In genomic region chr16:68985855-68986254, GRCh38 we compare ENCODE assay signal across 19 cellular contexts.
A peak's percentile ranks its signal among the peaks of the same experiment; 100 is the strongest.
DNase-seq lines count a peak whose midpoint lies in the region; ATAC-seq, FAIRE-seq and TF ChIP-seq lines count a peak whose summit lies in the region.
"Had no signal": no experiment of that assay in that cellular context is flagged by ENCODE, and none has a peak within 500 bp of the region (broad histone marks: within the 10 kb centered on the region; RNA-seq: fewer than 3 reads in every experiment).

No MANE protein-coding gene starts in this region.

- no peak for FAIRE-seq in astrocyte (lab: Jason Lieb, UNC)
- FAIRE-seq: GM18507 had no signal

- WGBS in GM23248 (ENCODE audit: low coverage in 1 of 2, low lambda C conversion rate in 2 of 2, missing lambda C conversion rate in 2 of 2), 2 experiments: 68 to 79% methylated on average over 2 of the region's 2 CpGs
- WGBS in smooth muscle cell (ENCODE audit: low lambda C conversion rate): 71% methylated on average over 2 of the region's 2 CpGs

- H3K4me1 ChIP-seq in GM23248 (ENCODE audit: insufficient read depth) (peaks cover 8% of the 10 kb centered on the region; the same call in 1 of the 2 replicates), astrocyte (ENCODE audit: insufficient read depth, low read length) (peaks cover 6% of the 10 kb centered on the region), smooth muscle cell (ENCODE audit: low read depth) (peaks cover 4% of the 10 kb centered on the region)
- H3K4me1 ChIP-seq in CD4-positive, alpha-beta memory T cell (ENCODE audit: insufficient read depth, low read length): no peaks in the 10 kb centered on the region
- H3K4me1 ChIP-seq: psoas muscle, upper lobe of left lung had no signal

- intact Hi-C loops in CD4-positive, alpha-beta memory T cell (cut with micrococcal nuclease): no loop called here

- H3K4me3 Mint-ChIP-seq in astrocyte (ENCODE audit: unreplicated experiment): peak overlapping the region; percentile 27
- H3K4me3 Mint-ChIP-seq in CD4-positive, alpha-beta memory T cell: no peak overlapping the region
- H3K4me3 Mint-ChIP-seq: effector memory CD8-positive, alpha-beta T cell; naive B cell had no signal

- no peaks in the 10 kb centered on the region for H3K79me2 ChIP-seq in GM23248 (ENCODE audit: insufficient read depth)
- H3K79me2 ChIP-seq in astrocyte (ENCODE audit: insufficient read depth, low read length): no peaks in the 10 kb centered on the region
- no peaks in the 10 kb centered on the region for H3K79me2 ChIP-seq in smooth muscle cell (ENCODE audit: low read depth)

- DNase-seq in GM23248 (peak; percentile 65), astrocyte (ENCODE audit: low read depth) (peak; percentile 83), fibroblast of peridontal ligament (ENCODE audit: extremely low read depth) (peak; percentile 80), smooth muscle cell (lab: John Stamatoyannopoulos, UW; ENCODE audit: unreplicated experiment) (no peak), NCI-H524 (lab: John Stamatoyannopoulos, UW) (no peak), hypothalamus (lab: John Stamatoyannopoulos, UW) (no peak)
- no peak for DNase-seq in CD4-positive, alpha-beta memory T cell
- DNase-seq: activated gamma-delta T cell; effector memory CD8-positive, alpha-beta T cell; KBM-7; left ventricle myocardium inferior; naive B cell; NCI-H345; psoas muscle; SW 1271; WERI-Rb-1 had no signal

- H4K20me1 ChIP-seq in GM23248 (ENCODE audit: insufficient read depth): no peaks in the 10 kb centered on the region
- H4K20me1 ChIP-seq in astrocyte (ENCODE audit: insufficient read depth, low read length): no peaks in the 10 kb centered on the region
- no peaks in the 10 kb centered on the region for H4K20me1 ChIP-seq in smooth muscle cell (ENCODE audit: low read depth)

- in situ Hi-C loops in GM23248 (cut with MboI): no loop called here

- H3K27me3 Mint-ChIP-seq in astrocyte (ENCODE audit: low read depth, unreplicated experiment): no peaks in the 10 kb centered on the region
- no peaks in the 10 kb centered on the region for H3K27me3 Mint-ChIP-seq in CD4-positive, alpha-beta memory T cell
- H3K27me3 Mint-ChIP-seq: effector memory CD8-positive, alpha-beta T cell; naive B cell had no signal

- H3K27ac ChIP-seq in GM23248 (peak overlapping the region; percentile 38; the same call in 1 of the 2 replicates), astrocyte (ENCODE audit: low read depth, low read length) (peak overlapping the region; percentile 23), smooth muscle cell (ENCODE audit: low read depth) (peak overlapping the region; percentile 85)
- H3K27ac ChIP-seq in CD4-positive, alpha-beta memory T cell (ENCODE audit: low read depth, low read length): no peak overlapping the region
- H3K27ac ChIP-seq: left ventricle myocardium inferior, psoas muscle, upper lobe of left lung, WERI-Rb-1 had no signal

- H3K27me3 ChIP-seq in GM23248 (replicated peaks; ENCODE audit: insufficient read depth): no peaks in the 10 kb centered on the region
- H3K27me3 ChIP-seq in astrocyte (ENCODE audit: insufficient read depth, low read length): no peaks in the 10 kb centered on the region
- no peaks in the 10 kb centered on the region for H3K27me3 ChIP-seq in smooth muscle cell (ENCODE audit: low read depth)
- no peaks in the 10 kb centered on the region for H3K27me3 ChIP-seq in CD4-positive, alpha-beta memory T cell (ENCODE audit: insufficient read depth, low read length)
- H3K27me3 ChIP-seq: upper lobe of left lung had no signal

- ATAC-seq in HG03460 (IDR thresholded peaks at IDR 0.05; ENCODE audit: unreplicated experiment): no peak
- ATAC-seq: effector memory CD8-positive, alpha-beta T cell; psoas muscle had no signal

- H2AFZ ChIP-seq in GM23248 (no peak overlapping the region), astrocyte (ENCODE audit: low read depth, low read length) (no peak overlapping the region), smooth muscle cell (ENCODE audit: low read depth) (no peak overlapping the region)

- no peaks in the 10 kb centered on the region for H3K9me2 ChIP-seq in GM23248 (ENCODE audit: insufficient read depth)

- H3F3A ChIP-seq in GM23248 (ENCODE audit: insufficient read depth): no peaks in the 10 kb centered on the region
- H3F3A ChIP-seq in smooth muscle cell (ENCODE audit: low read depth): no peaks in the 10 kb centered on the region

- CTCF ChIA-PET in CD4-positive, alpha-beta memory T cell (lab: Charles Lee; ENCODE audit: partially characterized antibody): no interaction called here

- peak overlapping the region; percentile 86 for H3K27ac Mint-ChIP-seq in astrocyte (ENCODE audit: unreplicated experiment)
- no peak overlapping the region for H3K27ac Mint-ChIP-seq in CD4-positive, alpha-beta memory T cell
- H3K27ac Mint-ChIP-seq: effector memory CD8-positive, alpha-beta T cell; naive B cell had no signal

- H3K9ac ChIP-seq in GM23248 (no peak overlapping the region), astrocyte (ENCODE audit: low read length) (peak overlapping the region; percentile 34), smooth muscle cell (ENCODE audit: low read depth) (no peak overlapping the region)

- H3K9me3 ChIP-seq in GM23248 (ENCODE audit: low read depth): no peaks in the 10 kb centered on the region
- H3K9me3 ChIP-seq in astrocyte (ENCODE audit: insufficient read depth, low read depth, low read length): no peaks in the 10 kb centered on the region
- no peaks in the 10 kb centered on the region for H3K9me3 ChIP-seq in smooth muscle cell (replicated peaks; ENCODE audit: low read depth)
- H3K9me3 ChIP-seq in CD4-positive, alpha-beta memory T cell (ENCODE audit: control insufficient read depth in 1 of 2, low read length in 2 of 2): no peaks in the 10 kb centered on the region
- H3K9me3 ChIP-seq: left ventricle myocardium inferior, psoas muscle, upper lobe of left lung had no signal

- H3K36me3 ChIP-seq in GM23248 (ENCODE audit: low read depth) (no peaks in the 10 kb centered on the region), astrocyte (ENCODE audit: insufficient read depth, low read length) (no peaks in the 10 kb centered on the region), smooth muscle cell (ENCODE audit: low read depth) (no peaks in the 10 kb centered on the region)
- H3K36me3 ChIP-seq in CD4-positive, alpha-beta memory T cell (ENCODE audit: insufficient read depth, low read length): no peaks in the 10 kb centered on the region
- H3K36me3 ChIP-seq: upper lobe of left lung, WERI-Rb-1 had no signal

- no peaks in the 10 kb centered on the region for H3K9me3 Mint-ChIP-seq in astrocyte (ENCODE audit: unreplicated experiment)
- no peaks in the 10 kb centered on the region for H3K9me3 Mint-ChIP-seq in CD4-positive, alpha-beta memory T cell
- H3K9me3 Mint-ChIP-seq: effector memory CD8-positive, alpha-beta T cell; naive B cell had no signal

- peaks cover 13% of the 10 kb centered on the region for H3K4me1 Mint-ChIP-seq in astrocyte (ENCODE audit: low read depth, unreplicated experiment)
- H3K4me1 Mint-ChIP-seq in CD4-positive, alpha-beta memory T cell: no peaks in the 10 kb centered on the region

- H3K4me2 ChIP-seq in GM23248 (ENCODE audit: unreplicated experiment) (no peak overlapping the region), astrocyte (ENCODE audit: low read length) (peak overlapping the region; percentile 26), smooth muscle cell (no peak overlapping the region)

- POLR2A ChIA-PET in CD4-positive, alpha-beta memory T cell (lab: Charles Lee; ENCODE audit: partially characterized antibody): no interaction called here

- H3K36me3 Mint-ChIP-seq in astrocyte (ENCODE audit: low read depth, unreplicated experiment): peaks cover 6% of the 10 kb centered on the region
- H3K36me3 Mint-ChIP-seq in CD4-positive, alpha-beta memory T cell: peaks cover 30% of the 10 kb centered on the region in 2 donors

- H3K4me3 ChIP-seq in GM23248 (no peak overlapping the region), astrocyte (ENCODE audit: insufficient read depth, low read depth, low read length) (no peak overlapping the region), smooth muscle cell (no peak overlapping the region)
- H3K4me3 ChIP-seq in CD4-positive, alpha-beta memory T cell (ENCODE audit: low read length in 2 of 2): no peak overlapping the region
- H3K4me3 ChIP-seq: left ventricle myocardium inferior, psoas muscle, upper lobe of left lung had no signal

- TF ChIP-seq CTCF in astrocyte (IDR thresholded peaks at IDR 0.05; ENCODE audit: insufficient read depth, low read depth, low read length) (no peak), smooth muscle cell (IDR thresholded peaks at IDR 0.05; ENCODE audit: borderline replicate concordance, insufficient read depth, poor library complexity, severe bottlenecking) (no peak)

Comparison
In these comparisons a context has a peak if more than half of its experiments do, and no peak if none do; other contexts are left out.
1. DNase-seq: peak in GM23248 (single experiment), astrocyte (single experiment) and fibroblast of peridontal ligament (single experiment); none in smooth muscle cell (single experiment), NCI-H524 (0 of 2), hypothalamus (0 of 51) and CD4-positive, alpha-beta memory T cell (0 of 5).